Comparison of ENCODE assay signal across 1 cellular context in genomic region chr13:63367522-63368198, GRCh38.
TF ChIP-seq lines count a peak whose summit lies in the region.

No MANE protein-coding gene starts in this region.

TF ChIP-seq in WTC11, 78 proteins besides CTCF, POLR2A, EP300 and RAD21 (continued from another document):
- TF ChIP-seq ZNF281 (CRISPR knock-in tag; IDR thresholded peaks at IDR 0.05) = no peak
- no peak for TF ChIP-seq NR2C2 (CRISPR knock-in tag; IDR thresholded peaks at IDR 0.05)
- TF ChIP-seq HMGXB4 (CRISPR knock-in tag; IDR thresholded peaks at IDR 0.05) = no peak
- no peak for TF ChIP-seq USF2 (CRISPR knock-in tag; IDR thresholded peaks at IDR 0.05)
- TF ChIP-seq MXD4 (CRISPR knock-in tag; IDR thresholded peaks at IDR 0.05; ENCODE audit: borderline replicate concordance) = no peak
